1 cellular context compared by ENCODE assay signal in genomic region chr2:215833531-215834162, GRCh38.
TF ChIP-seq lines count a peak whose summit lies in the region.

No MANE protein-coding gene starts in this region.

TF ChIP-seq in HepG2, 621 proteins besides CTCF, POLR2A, EP300 and RAD21 (continued from another document and continues in another):
- TF ChIP-seq HOMEZ (CRISPR knock-in tag; IDR thresholded peaks at IDR 0.05; ENCODE audit: low read depth) (peak; percentile 99), BRCA1 (CRISPR knock-in tag; IDR thresholded peaks at IDR 0.05) (peak; percentile 91; the same call in 1 of the 2 replicates), ASH2L (IDR thresholded peaks at IDR 0.05; ENCODE audit: insufficient read length, low read depth, low read length) (peak; percentile 95), ELK4 (CRISPR knock-in tag; IDR thresholded peaks at IDR 0.05; ENCODE audit: borderline replicate concordance) (no peak), MED1 (CRISPR knock-in tag; IDR thresholded peaks at IDR 0.05) (peak; percentile 99), KAT2B (IDR thresholded peaks at IDR 0.05; ENCODE audit: borderline replicate concordance, low read depth, low read length) (no peak), SRY (CRISPR knock-in tag; IDR thresholded peaks at IDR 0.05) (no peak; the same call in 1 of the 2 replicates), ZNF747 (CRISPR knock-in tag; IDR thresholded peaks at IDR 0.05; ENCODE audit: borderline replicate concordance) (no peak), PAX8 (CRISPR knock-in tag; IDR thresholded peaks at IDR 0.05; ENCODE audit: borderline replicate concordance) (no peak), ETS1 (CRISPR knock-in tag; IDR thresholded peaks at IDR 0.05) (no peak), RBM39 (IDR thresholded peaks at IDR 0.05; ENCODE audit: low read depth, low read length, poor library complexity, severe bottlenecking) (no peak), DNMT3B (CRISPR knock-in tag; conservative IDR thresholded peaks at IDR 0.05) (peak; percentile 62; the same call in 1 of the 2 replicates), SIX1 (CRISPR knock-in tag; IDR thresholded peaks at IDR 0.05; ENCODE audit: borderline replicate concordance) (peak; percentile 99), ZSCAN5A (CRISPR knock-in tag; IDR thresholded peaks at IDR 0.05; ENCODE audit: borderline replicate concordance) (peak; percentile 58; the same call in 1 of the 2 replicates), SRSF4 (IDR thresholded peaks at IDR 0.05; ENCODE audit: low read depth, low read length, poor library complexity, severe bottlenecking) (no peak), PRDM4 (CRISPR knock-in tag; IDR thresholded peaks at IDR 0.05; ENCODE audit: borderline replicate concordance) (no peak), ZNF124 (CRISPR knock-in tag; IDR thresholded peaks at IDR 0.05) (peak; percentile 92), HDAC6 (IDR thresholded peaks at IDR 0.05; ENCODE audit: low read depth, low read length) (no peak), ZNF331 (CRISPR knock-in tag; IDR thresholded peaks at IDR 0.05) (peak; percentile 96), ZFP82 (CRISPR knock-in tag; IDR thresholded peaks at IDR 0.05; ENCODE audit: borderline replicate concordance) (no peak), KLF16 (CRISPR knock-in tag; IDR thresholded peaks at IDR 0.05) (peak in 1 of 2 experiments; percentile 87; a peak in 1 of 4 replicates), MLX (CRISPR knock-in tag; IDR thresholded peaks at IDR 0.05) (peak; percentile 88; the same call in 1 of the 2 replicates), ZNF263 (CRISPR knock-in tag; IDR thresholded peaks at IDR 0.05) (no peak), ZNF382 (CRISPR knock-in tag; IDR thresholded peaks at IDR 0.05; ENCODE audit: borderline replicate concordance) (no peak), ZNF615 (CRISPR knock-in tag; IDR thresholded peaks at IDR 0.05; ENCODE audit: borderline replicate concordance) (no peak), RNF219 (CRISPR knock-in tag; IDR thresholded peaks at IDR 0.05) (0 out of 2 replicates have a peak, but pooled peaks have one; percentile 56), CEBPB (IDR thresholded peaks at IDR 0.05; ENCODE audit: borderline replicate concordance, low read depth, low read length) (peak; percentile 93), THYN1 (CRISPR knock-in tag; IDR thresholded peaks at IDR 0.05; ENCODE audit: borderline replicate concordance, low read depth) (no peak)
- TF ChIP-seq, protein P1, sequence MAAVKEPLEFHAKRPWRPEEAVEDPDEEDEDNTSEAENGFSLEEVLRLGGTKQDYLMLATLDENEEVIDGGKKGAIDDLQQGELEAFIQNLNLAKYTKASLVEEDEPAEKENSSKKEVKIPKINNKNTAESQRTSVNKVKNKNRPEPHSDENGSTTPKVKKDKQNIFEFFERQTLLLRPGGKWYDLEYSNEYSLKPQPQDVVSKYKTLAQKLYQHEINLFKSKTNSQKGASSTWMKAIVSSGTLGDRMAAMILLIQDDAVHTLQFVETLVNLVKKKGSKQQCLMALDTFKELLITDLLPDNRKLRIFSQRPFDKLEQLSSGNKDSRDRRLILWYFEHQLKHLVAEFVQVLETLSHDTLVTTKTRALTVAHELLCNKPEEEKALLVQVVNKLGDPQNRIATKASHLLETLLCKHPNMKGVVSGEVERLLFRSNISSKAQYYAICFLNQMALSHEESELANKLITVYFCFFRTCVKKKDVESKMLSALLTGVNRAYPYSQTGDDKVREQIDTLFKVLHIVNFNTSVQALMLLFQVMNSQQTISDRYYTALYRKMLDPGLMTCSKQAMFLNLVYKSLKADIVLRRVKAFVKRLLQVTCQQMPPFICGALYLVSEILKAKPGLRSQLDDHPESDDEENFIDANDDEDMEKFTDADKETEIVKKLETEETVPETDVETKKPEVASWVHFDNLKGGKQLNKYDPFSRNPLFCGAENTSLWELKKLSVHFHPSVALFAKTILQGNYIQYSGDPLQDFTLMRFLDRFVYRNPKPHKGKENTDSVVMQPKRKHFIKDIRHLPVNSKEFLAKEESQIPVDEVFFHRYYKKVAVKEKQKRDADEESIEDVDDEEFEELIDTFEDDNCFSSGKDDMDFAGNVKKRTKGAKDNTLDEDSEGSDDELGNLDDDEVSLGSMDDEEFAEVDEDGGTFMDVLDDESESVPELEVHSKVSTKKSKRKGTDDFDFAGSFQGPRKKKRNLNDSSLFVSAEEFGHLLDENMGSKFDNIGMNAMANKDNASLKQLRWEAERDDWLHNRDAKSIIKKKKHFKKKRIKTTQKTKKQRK (IDR thresholded peaks at IDR 0.05; ENCODE audit: low read length), result no peak
- TF ChIP-seq, protein P2, sequence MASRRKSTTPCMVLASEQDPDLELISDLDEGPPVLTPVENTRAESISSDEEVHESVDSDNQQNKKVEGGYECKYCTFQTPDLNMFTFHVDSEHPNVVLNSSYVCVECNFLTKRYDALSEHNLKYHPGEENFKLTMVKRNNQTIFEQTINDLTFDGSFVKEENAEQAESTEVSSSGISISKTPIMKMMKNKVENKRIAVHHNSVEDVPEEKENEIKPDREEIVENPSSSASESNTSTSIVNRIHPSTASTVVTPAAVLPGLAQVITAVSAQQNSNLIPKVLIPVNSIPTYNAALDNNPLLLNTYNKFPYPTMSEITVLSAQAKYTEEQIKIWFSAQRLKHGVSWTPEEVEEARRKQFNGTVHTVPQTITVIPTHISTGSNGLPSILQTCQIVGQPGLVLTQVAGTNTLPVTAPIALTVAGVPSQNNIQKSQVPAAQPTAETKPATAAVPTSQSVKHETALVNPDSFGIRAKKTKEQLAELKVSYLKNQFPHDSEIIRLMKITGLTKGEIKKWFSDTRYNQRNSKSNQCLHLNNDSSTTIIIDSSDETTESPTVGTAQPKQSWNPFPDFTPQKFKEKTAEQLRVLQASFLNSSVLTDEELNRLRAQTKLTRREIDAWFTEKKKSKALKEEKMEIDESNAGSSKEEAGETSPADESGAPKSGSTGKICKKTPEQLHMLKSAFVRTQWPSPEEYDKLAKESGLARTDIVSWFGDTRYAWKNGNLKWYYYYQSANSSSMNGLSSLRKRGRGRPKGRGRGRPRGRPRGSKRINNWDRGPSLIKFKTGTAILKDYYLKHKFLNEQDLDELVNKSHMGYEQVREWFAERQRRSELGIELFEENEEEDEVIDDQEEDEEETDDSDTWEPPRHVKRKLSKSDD (CRISPR knock-in tag; IDR thresholded peaks at IDR 0.05; ENCODE audit: low read depth), result peak; percentile 29; the same call in 1 of the 2 replicates
